ENCODE assay signal across 10 cellular contexts in the genomic region with DNA sequence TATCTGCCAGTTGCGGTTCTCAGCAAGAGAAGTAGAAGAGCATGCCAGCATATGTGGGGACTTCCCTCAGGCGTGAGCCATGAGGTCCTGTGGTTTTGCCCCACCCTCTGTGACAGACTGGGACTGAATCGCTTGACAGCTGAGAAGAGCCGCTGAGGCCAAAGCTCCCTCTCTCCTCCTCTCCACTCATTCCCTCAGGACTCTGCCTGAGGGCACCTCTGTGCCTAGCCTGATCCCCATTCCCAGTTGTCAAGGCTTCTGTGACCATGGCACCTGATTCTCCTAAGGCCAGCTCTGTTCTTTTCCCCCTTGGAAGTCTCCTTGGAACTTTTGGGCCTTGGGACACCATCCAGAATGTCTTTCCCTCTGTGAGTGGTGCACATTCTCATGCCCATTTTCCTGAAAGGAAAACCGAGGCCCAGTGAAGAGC. TPM values are rescaled to one million over a fixed set of nuclear protein-coding genes. Genes with fewer than 3 reads are reported as not detected.
DNase-seq lines count a peak whose midpoint lies in the region; ATAC-seq, FAIRE-seq and TF ChIP-seq lines count a peak whose summit lies in the region.
"Had no signal": no experiment of that assay in that cellular context is flagged by ENCODE, and none has a peak within 500 bp of the region (broad histone marks: within the 10 kb centered on the region; RNA-seq: fewer than 3 reads in every experiment).

No MANE protein-coding gene starts in this region.

- no peaks in the 10 kb centered on the region for H3K27me3 ChIP-seq in testis
- H3K27me3 ChIP-seq: pancreas had no signal

- intact Hi-C loops in testis (cut with DNase I; ENCODE audit: low total_unique reads): no loop called here

- no peaks in the 10 kb centered on the region for H3K9me3 ChIP-seq in testis
- H3K9me3 ChIP-seq: pancreas had no signal

- TF ChIP-seq CTCF in testis (IDR thresholded peaks at IDR 0.05): no peak

- H3K4me1 Mint-ChIP-seq in stimulated activated naive CD8-positive, alpha-beta T cell treated with anti-CD3 and anti-CD28 coated beads, Interleukin-15, amount 100 ng/mL, for 72 hours: peaks cover 19% of the 10 kb centered on the region

- WGBS in testis, 2 donors: 89 to 92% methylated on average over 5 of the region's 5 CpGs

- no peak for TF ChIP-seq POLR2A in GM12891 (IDR thresholded peaks at IDR 0.05; ENCODE audit: low read depth, low read length)
- TF ChIP-seq POLR2A in testis (IDR thresholded peaks at IDR 0.05): no peak

- no peaks in the 10 kb centered on the region for H3K9me3 Mint-ChIP-seq in stimulated activated naive CD8-positive, alpha-beta T cell treated with anti-CD3 and anti-CD28 coated beads, Interleukin-15, amount 100 ng/mL, for 72 hours

- FAIRE-seq in GM12891 (lab: Jason Lieb, UNC): peak; percentile 92
- FAIRE-seq: pancreas had no signal

- H3K4me1 ChIP-seq in testis: no peaks in the 10 kb centered on the region
- H3K4me1 ChIP-seq: pancreas had no signal

- H3K36me3 ChIP-seq in testis (ENCODE audit: low read depth, missing control alignments): no peaks in the 10 kb centered on the region
- H3K36me3 ChIP-seq: pancreas had no signal

- peak; percentile 74 for ATAC-seq in HG03108 (IDR thresholded peaks at IDR 0.05; ENCODE audit: unreplicated experiment)
- ATAC-seq in stimulated activated naive CD8-positive, alpha-beta T cell treated with anti-CD3 and anti-CD28 coated beads, Interleukin-15, amount 100 ng/mL, for 72 hours: peak; percentile 99
- ATAC-seq: HCT116 had no signal

- H3K27ac Mint-ChIP-seq in stimulated activated naive CD8-positive, alpha-beta T cell treated with anti-CD3 and anti-CD28 coated beads, Interleukin-15, amount 100 ng/mL, for 72 hours: no peak overlapping the region

- H3K27me3 Mint-ChIP-seq in stimulated activated naive CD8-positive, alpha-beta T cell treated with anti-CD3 and anti-CD28 coated beads, Interleukin-15, amount 100 ng/mL, for 72 hours: no peaks in the 10 kb centered on the region

- no peak overlapping the region for H3K4me3 ChIP-seq in testis
- H3K4me3 ChIP-seq: pancreas had no signal

- H3K4me3 Mint-ChIP-seq in stimulated activated naive CD8-positive, alpha-beta T cell treated with anti-CD3 and anti-CD28 coated beads, Interleukin-15, amount 100 ng/mL, for 72 hours: peak overlapping the region; percentile 24 to 75

- no peak overlapping the region for H3K27ac ChIP-seq in testis
- H3K27ac ChIP-seq: pancreas had no signal

- DNase-seq in GM12891 (ENCODE audit: insufficient read length, low spot score): no peak
- peak; percentile 64 to 72 for DNase-seq in activated CD4-positive, alpha-beta T cell treated with anti-CD3 and anti-CD28 coated beads, Interleukin-2, amount 50 U/mL, for 48 hours
- DNase-seq in islet precursor cell: peak; percentile 51
- DNase-seq in stimulated activated naive CD8-positive, alpha-beta T cell treated with anti-CD3 and anti-CD28 coated beads, Interleukin-15, amount 100 ng/mL, for 72 hours: peak; percentile 39 to 63
- no peak for DNase-seq in testis
- no peak for DNase-seq in midbrain (lab: John Stamatoyannopoulos, UW)
- DNase-seq in hepatic stellate cell (ENCODE audit: low spot score): no peak
- DNase-seq: pancreas had no signal

TF ChIP-seq in GM12891, 5 proteins besides CTCF, POLR2A, EP300 and RAD21:
- TF ChIP-seq SPI1 (IDR thresholded peaks at IDR 0.05; ENCODE audit: low read depth, low read length) (no peak), POLR2AphosphoS5 (IDR thresholded peaks at IDR 0.05; ENCODE audit: low read depth, low read length) (no peak), PAX5 (IDR thresholded peaks at IDR 0.05; ENCODE audit: insufficient read depth, low read length, severe bottlenecking) (no peak), POU2F2 (IDR thresholded peaks at IDR 0.05; ENCODE audit: low read depth, low read length) (no peak)

RNA-seq across cellular contexts. Expression of a gene that starts 27.0 kb away (rescaled TPM):
- not detected for polyA plus RNA-seq in GM12891 (2012; ENCODE audit: low read depth, missing spikeins)
- 10 to 100 TPM in 1 of 2 donors, 1 to 10 TPM in 1; 9.9 to 31.7 TPM for total RNA-seq in testis
- polyA plus RNA-seq in testis (ENCODE audit: insufficient read depth, low read depth, low replicate concordance): 50.8 TPM

RNA-seq across cellular contexts. Expression of a gene that starts 30.2 kb away (rescaled TPM):
- not detected for polyA plus RNA-seq in GM12891 (2012; ENCODE audit: low read depth, missing spikeins)
- under 1 TPM in 1 of 2 donors, not detected in 1; 0.79 TPM for total RNA-seq in testis
- polyA plus RNA-seq in testis (ENCODE audit: insufficient read depth, low read depth, low replicate concordance): 0.79 TPM
- total RNA-seq: pancreas had no signal
- polyA plus RNA-seq: pancreas had no signal

RNA-seq across cellular contexts. Expression of a gene that starts 56.4 kb away (rescaled TPM):
- polyA plus RNA-seq in GM12891 (2012; ENCODE audit: low read depth, missing spikeins): 0.30 TPM
- 1 to 10 TPM; 2.5 to 4.5 TPM for total RNA-seq in testis
- 1.8 TPM for polyA plus RNA-seq in testis (ENCODE audit: insufficient read depth, low read depth, low replicate concordance)

Comparison
In these comparisons a context has a peak if more than half of its experiments do, and no peak if none do; other contexts are left out.
1. DNase-seq: peak in activated CD4-positive, alpha-beta T cell treated with anti-CD3 and anti-CD28 coated beads, Interleukin-2, amount 50 U/mL, for 48 hours (2 of 2), islet precursor cell (single experiment) and stimulated activated naive CD8-positive, alpha-beta T cell treated with anti-CD3 and anti-CD28 coated beads, Interleukin-15, amount 100 ng/mL, for 72 hours (2 of 2); none in GM12891 (single experiment), testis (single experiment), midbrain (single experiment) and hepatic stellate cell (single experiment).